Comparison of ENCODE assay signal across 9 cellular contexts in genomic region chr1:45552309-45552708, GRCh38. TPM values are rescaled to one million over a fixed set of nuclear protein-coding genes. Genes with fewer than 3 reads are reported as not detected.
DNase-seq lines count a peak whose midpoint lies in the region; ATAC-seq and TF ChIP-seq lines count a peak whose summit lies in the region.
"Had no signal": no experiment of that assay in that cellular context is flagged by ENCODE, and none has a peak within 500 bp of the region (broad histone marks: within the 10 kb centered on the region; RNA-seq: fewer than 3 reads in every experiment).

No MANE protein-coding gene starts in this region.

- peak overlapping the region; percentile 82 for H3K9ac ChIP-seq in Karpas-422 (ENCODE audit: low read length)

- CTCF ChIA-PET in CD8-positive, alpha-beta memory T cell (lab: Charles Lee), result interaction anchor here (1.9 kb wide), 1 partner anchor 17 kb away, joined by 7 read pairs; no protein-coding TSS in a partner anchor
- CTCF ChIA-PET in activated CD8-positive, alpha-beta T cell treated with anti-CD3 and anti-CD28 coated beads for 36 hours (lab: Charles Lee), result interaction anchor here (2.0 to 2.6 kb wide), 2 partner anchors 17 to 18 kb away, joined by 8 to 16 read pairs; no protein-coding TSS in a partner anchor

- no peaks in the 10 kb centered on the region for H4K20me1 ChIP-seq in Karpas-422 (ENCODE audit: insufficient read depth, low read depth, low read length)

- peak overlapping the region; percentile 7 for H3K27ac ChIP-seq in CD8-positive, alpha-beta memory T cell (ENCODE audit: low read depth, low read length)
- no peak overlapping the region for H3K27ac ChIP-seq in Karpas-422 (ENCODE audit: low read length)
- H3K27ac ChIP-seq in lung (ENCODE audit: low read depth in 1 of 2, low read length in 1 of 2), result peak overlapping the region in 1 of 2 donors; percentile 22
- H3K27ac ChIP-seq: SJSA1 had no signal

- no peak for TF ChIP-seq CTCF in activated CD8-positive, alpha-beta T cell treated with anti-CD3 and anti-CD28 coated beads for 36 hours (IDR thresholded peaks at IDR 0.05)
- TF ChIP-seq CTCF in lung (IDR thresholded peaks at IDR 0.05; ENCODE audit: control extremely low read depth, extremely low read depth), result no peak

- no peak for ATAC-seq in activated CD8-positive, alpha-beta T cell treated with anti-CD3 and anti-CD28 coated beads for 36 hours
- ATAC-seq in lung (ENCODE audit: insufficient read depth, low FRiP score), result no peak

- POLR2A ChIA-PET in CD8-positive, alpha-beta memory T cell (lab: Charles Lee), result no interaction called here
- POLR2A ChIA-PET in activated CD8-positive, alpha-beta T cell treated with anti-CD3 and anti-CD28 coated beads for 36 hours (lab: Charles Lee), result interaction anchor here (2.0 to 2.5 kb wide), 7 partner anchors 14 to 54 kb away, joined by 7 to 25 read pairs (median 14); partner anchors contain the start of genes NASP and PRDX1

- peaks cover 41% of the 10 kb centered on the region for H3K79me2 ChIP-seq in Karpas-422 (ENCODE audit: low read length)

- WGBS in lung, 2 donors, result 61 to 83% methylated on average over 1 of the region's 1 CpG

- peaks cover 0 to 18% (median 3%) of the 10 kb centered on the region in 3 donors for H3K36me3 Mint-ChIP-seq in CD8-positive, alpha-beta memory T cell
- peaks cover 16% of the 10 kb centered on the region for H3K36me3 Mint-ChIP-seq in activated CD8-positive, alpha-beta T cell treated with anti-CD3 and anti-CD28 coated beads for 36 hours (ENCODE audit: low read depth)

- no peaks in the 10 kb centered on the region for H3K9me3 ChIP-seq in CD8-positive, alpha-beta memory T cell (ENCODE audit: low read length)
- no peaks in the 10 kb centered on the region for H3K9me3 ChIP-seq in Karpas-422 (ENCODE audit: low read length)
- no peaks in the 10 kb centered on the region for H3K9me3 ChIP-seq in lung (ENCODE audit: control insufficient read depth in 2 of 2, insufficient read depth in 1 of 2, low read length in 1 of 2)
- H3K9me3 ChIP-seq: SJSA1 had no signal

- no peaks in the 10 kb centered on the region for H3K27me3 Mint-ChIP-seq in CD8-positive, alpha-beta memory T cell
- no peaks in the 10 kb centered on the region for H3K27me3 Mint-ChIP-seq in activated CD8-positive, alpha-beta T cell treated with anti-CD3 and anti-CD28 coated beads for 36 hours

- DNase-seq in CD8-positive, alpha-beta memory T cell, result no peak
- DNase-seq in Karpas-422 (no peak), lung (ENCODE audit: low spot score) (peak; percentile 65), inferior parietal cortex (ENCODE audit: extremely low spot score) (no peak), dedifferentiated amniotic fluid mesenchymal stem cell (ENCODE audit: extremely low spot score) (no peak), NCI-H1048 (lab: John Stamatoyannopoulos, UW) (no peak), HUDEP-2 (lab: John Stamatoyannopoulos, UW; ENCODE audit: unreplicated experiment in 76 of 76) (no peak)
- DNase-seq in activated CD8-positive, alpha-beta T cell treated with anti-CD3 and anti-CD28 coated beads for 36 hours, result peak; percentile 21

- H3K4me3 Mint-ChIP-seq in CD8-positive, alpha-beta memory T cell, result peak overlapping the region in 5 of 7 donors; percentile 35 to 98 (median 49)
- peak overlapping the region; percentile 100 for H3K4me3 Mint-ChIP-seq in activated CD8-positive, alpha-beta T cell treated with anti-CD3 and anti-CD28 coated beads for 36 hours

- intact Hi-C loops in activated CD8-positive, alpha-beta T cell treated with anti-CD3 and anti-CD28 coated beads for 36 hours (cut with micrococcal nuclease), result loop anchor here (5.0 kb wide), 1 partner anchor 35 kb away; no protein-coding TSS in a partner anchor

- H3K27me3 ChIP-seq in CD8-positive, alpha-beta memory T cell (ENCODE audit: insufficient read depth, low read length, poor library complexity, severe bottlenecking), result no peaks in the 10 kb centered on the region
- H3K27me3 ChIP-seq in Karpas-422 (ENCODE audit: low read length) (no peaks in the 10 kb centered on the region), lung (ENCODE audit: control insufficient read depth, insufficient read depth) (no peaks in the 10 kb centered on the region)
- H3K27me3 ChIP-seq: SJSA1 had no signal

- H3K9me3 Mint-ChIP-seq in CD8-positive, alpha-beta memory T cell, result no peaks in the 10 kb centered on the region
- no peaks in the 10 kb centered on the region for H3K9me3 Mint-ChIP-seq in activated CD8-positive, alpha-beta T cell treated with anti-CD3 and anti-CD28 coated beads for 36 hours

- H3K36me3 ChIP-seq in CD8-positive, alpha-beta memory T cell (ENCODE audit: insufficient read depth, low read length), result peaks cover 3% of the 10 kb centered on the region
- H3K36me3 ChIP-seq in Karpas-422 (ENCODE audit: insufficient read depth, low read length), result peaks cover 11% of the 10 kb centered on the region; the same call in 1 of the 2 replicates
- H3K36me3 ChIP-seq in lung (ENCODE audit: control insufficient read depth in 2 of 2, insufficient read depth in 2 of 2, low read length in 2 of 2), result peaks cover 0 to 4% of the 10 kb centered on the region in 2 donors

- H3K4me3 ChIP-seq in CD8-positive, alpha-beta memory T cell (ENCODE audit: low read length), result no peak overlapping the region
- H3K4me3 ChIP-seq in Karpas-422 (ENCODE audit: low read length) (peak overlapping the region; percentile 83; the same call in 1 of the 2 replicates), lung (no peak overlapping the region)

- peaks cover 25 to 28% (median 26%) of the 10 kb centered on the region in 3 donors for H3K4me1 Mint-ChIP-seq in CD8-positive, alpha-beta memory T cell
- peaks cover 22% of the 10 kb centered on the region for H3K4me1 Mint-ChIP-seq in activated CD8-positive, alpha-beta T cell treated with anti-CD3 and anti-CD28 coated beads for 36 hours (ENCODE audit: low read depth)

- peak overlapping the region; percentile 71 for H3K4me2 ChIP-seq in Karpas-422 (ENCODE audit: low read depth, low read length, poor library complexity, severe bottlenecking)

- no peaks in the 10 kb centered on the region for H3K9me2 ChIP-seq in Karpas-422 (replicated peaks; ENCODE audit: insufficient read depth, low read length)

- no peak overlapping the region for H2AFZ ChIP-seq in Karpas-422 (ENCODE audit: low read length)

- peaks cover 20% of the 10 kb centered on the region for H3K4me1 ChIP-seq in CD8-positive, alpha-beta memory T cell (ENCODE audit: insufficient read depth, low read length)
- H3K4me1 ChIP-seq in Karpas-422 (ENCODE audit: low read length) (peaks cover 18% of the 10 kb centered on the region), lung (ENCODE audit: control insufficient read depth in 2 of 2, insufficient read depth in 2 of 2, low read length in 2 of 2) (peaks cover 6 to 9% of the 10 kb centered on the region in 2 donors)

- H3K27ac Mint-ChIP-seq in CD8-positive, alpha-beta memory T cell, result peak overlapping the region in 2 of 8 donors; percentile 73 to 98
- H3K27ac Mint-ChIP-seq in activated CD8-positive, alpha-beta T cell treated with anti-CD3 and anti-CD28 coated beads for 36 hours, result no peak overlapping the region

RNA-seq across cellular contexts. Expression of gene AKR1A1, which starts 1.7 kb away (rescaled TPM):
- total RNA-seq in CD8-positive, alpha-beta memory T cell, result 100 to 1,000 TPM; 204 to 217 TPM
- polyA plus RNA-seq in CD8-positive, alpha-beta memory T cell, result 98.3 TPM
- 79.0 and 120 TPM in 2 replicates for total RNA-seq in Karpas-422 (2014; rRNA removed; shearing (Covaris generic); ENCODE audit: low replicate concordance)
- total RNA-seq in activated CD8-positive, alpha-beta T cell treated with anti-CD3 and anti-CD28 coated beads for 36 hours, result 100 to 1,000 TPM; 184 to 186 TPM
- 100 to 1,000 TPM in 1 of 2 donors, 10 to 100 TPM in 1; 92.6 to 214 TPM for total RNA-seq in lung
- polyA plus RNA-seq in lung, result 100 to 1,000 TPM; 208 to 212 TPM

RNA-seq across cellular contexts. Expression of gene PRDX1, which starts 30.6 kb away (rescaled TPM):
- total RNA-seq in CD8-positive, alpha-beta memory T cell, result 100 to 1,000 TPM; 784 to 849 TPM
- 261 TPM for polyA plus RNA-seq in CD8-positive, alpha-beta memory T cell
- total RNA-seq in Karpas-422 (2014; rRNA removed; shearing (Covaris generic); ENCODE audit: low replicate concordance), result 289 and 397 TPM in 2 replicates
- total RNA-seq in activated CD8-positive, alpha-beta T cell treated with anti-CD3 and anti-CD28 coated beads for 36 hours, result 100 to 1,000 TPM; 547 to 553 TPM
- 100 to 1,000 TPM; 208 to 443 TPM for total RNA-seq in lung
- 100 to 1,000 TPM; 649 to 926 TPM for polyA plus RNA-seq in lung

RNA-seq across cellular contexts. Expression of gene NASP, which starts 31.5 kb away (rescaled TPM):
- 100 to 1,000 TPM; 212 to 219 TPM for total RNA-seq in CD8-positive, alpha-beta memory T cell
- polyA plus RNA-seq in CD8-positive, alpha-beta memory T cell, result 79.9 TPM
- 61.8 and 88.1 TPM in 2 replicates for total RNA-seq in Karpas-422 (2014; rRNA removed; shearing (Covaris generic); ENCODE audit: low replicate concordance)
- 100 to 1,000 TPM; 227 to 246 TPM for total RNA-seq in activated CD8-positive, alpha-beta T cell treated with anti-CD3 and anti-CD28 coated beads for 36 hours
- total RNA-seq in lung, result 10 to 100 TPM; 56.8 to 90.9 TPM
- 100 to 1,000 TPM in 1 of 2 donors, 10 to 100 TPM in 1; 87.8 to 110 TPM for polyA plus RNA-seq in lung

RNA-seq across cellular contexts. Expression of gene MMACHC, which starts 52.2 kb away (rescaled TPM):
- 1 to 10 TPM; 6.6 to 7.2 TPM for total RNA-seq in CD8-positive, alpha-beta memory T cell
- polyA plus RNA-seq in CD8-positive, alpha-beta memory T cell, result 0.64 TPM
- 5.5 and 13.8 TPM in 2 replicates for total RNA-seq in Karpas-422 (2014; rRNA removed; shearing (Covaris generic); ENCODE audit: low replicate concordance)
- total RNA-seq in activated CD8-positive, alpha-beta T cell treated with anti-CD3 and anti-CD28 coated beads for 36 hours, result 1 to 10 TPM; 8.4 to 10.0 TPM
- total RNA-seq in lung, result 1 to 10 TPM; 1.6 to 4.2 TPM
- 1 to 10 TPM; 1.8 to 2.4 TPM for polyA plus RNA-seq in lung

RNA-seq across cellular contexts. Expression of gene CCDC163, which starts 52.4 kb away (rescaled TPM):
- 1 to 10 TPM; 6.1 to 6.6 TPM for total RNA-seq in CD8-positive, alpha-beta memory T cell
- 7.7 TPM for polyA plus RNA-seq in CD8-positive, alpha-beta memory T cell
- 5.8 and 9.0 TPM in 2 replicates for total RNA-seq in Karpas-422 (2014; rRNA removed; shearing (Covaris generic); ENCODE audit: low replicate concordance)
- 1 to 10 TPM; 5.6 to 7.1 TPM for total RNA-seq in activated CD8-positive, alpha-beta T cell treated with anti-CD3 and anti-CD28 coated beads for 36 hours
- 1 to 10 TPM in 1 of 2 donors, under 1 TPM in 1; 0.77 to 2.2 TPM for total RNA-seq in lung
- 1 to 10 TPM; 2.0 to 2.2 TPM for polyA plus RNA-seq in lung

Comparison
In these comparisons a context has a peak if more than half of its experiments do, and no peak if none do; other contexts are left out.
1. DNase-seq: peak in activated CD8-positive, alpha-beta T cell treated with anti-CD3 and anti-CD28 coated beads for 36 hours (single experiment) and lung (single experiment); none in CD8-positive, alpha-beta memory T cell (0 of 5), Karpas-422 (single experiment), inferior parietal cortex (single experiment), dedifferentiated amniotic fluid mesenchymal stem cell (single experiment), NCI-H1048 (single experiment) and HUDEP-2 (0 of 76).